Comparison of ENCODE assay signal across 7 cellular contexts in the genomic region with DNA sequence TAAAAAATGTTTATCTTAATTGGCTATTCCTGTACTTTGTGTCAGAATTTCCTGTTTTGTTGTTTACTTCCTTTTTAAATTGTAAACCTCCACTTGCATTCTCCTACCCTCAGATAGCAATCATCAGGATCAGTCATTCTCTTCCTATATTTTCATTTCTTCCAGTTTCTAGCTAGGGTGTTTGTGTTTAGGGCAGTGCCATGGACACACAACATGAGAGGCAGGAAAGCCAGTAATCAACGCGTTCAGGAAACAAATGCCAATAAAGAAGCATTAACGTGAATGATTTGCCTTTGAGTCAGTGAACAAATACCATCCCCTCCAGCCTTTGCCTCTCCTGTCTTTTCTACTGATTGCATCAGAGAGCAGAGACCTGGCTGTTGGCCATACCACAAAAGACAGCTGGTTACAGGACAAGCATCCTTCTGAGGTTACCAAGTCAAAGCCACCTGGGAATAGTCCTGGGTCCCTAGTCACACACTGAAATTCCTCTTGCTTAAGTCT. TPM values are rescaled to one million over a fixed set of nuclear protein-coding genes. Genes with fewer than 3 reads are reported as not detected.
DNase-seq lines count a peak whose midpoint lies in the region; TF ChIP-seq lines count a peak whose summit lies in the region.

No MANE protein-coding gene starts in this region.

- no peak for TF ChIP-seq POLR2A in tibial nerve (IDR thresholded peaks at IDR 0.05)

- H3K4me3 ChIP-seq in fibroblast of villous mesenchyme (ENCODE audit: low read depth, low read length), result no peak overlapping the region
- H3K4me3 ChIP-seq in tibial nerve, result no peak overlapping the region

- H3K36me3 ChIP-seq in tibial nerve, result no peaks in the 10 kb centered on the region

- TF ChIP-seq CTCF in fibroblast of villous mesenchyme (IDR thresholded peaks at IDR 0.05; ENCODE audit: insufficient read depth, low read depth, low read length) (no peak), tibial nerve (IDR thresholded peaks at IDR 0.05) (no peak)

- DNase-seq in HPDE6-E6E7 (ENCODE audit: extremely low spot score) (peak; percentile 94), RPMI7951 (ENCODE audit: low read depth) (peak; percentile 100), fibroblast of villous mesenchyme (ENCODE audit: low read depth) (peak; percentile 98), tibial nerve (ENCODE audit: low spot score in 2 of 2) (peak; percentile 72 to 87), NCI-H524 treated with DMSO at 0.1 percent for 48 hours (lab: John Stamatoyannopoulos, UW) (no peak), amygdala (lab: John Stamatoyannopoulos, UW) (no peak), NK-92 (lab: John Stamatoyannopoulos, UW; ENCODE audit: unreplicated experiment) (no peak)

- H3K4me1 ChIP-seq in tibial nerve, result peaks cover 0 to 28% (median 6%) of the 10 kb centered on the region in 4 donors

- WGBS in tibial nerve, 2 donors, result 36 to 44% methylated on average over 3 of the region's 3 CpGs

- H3K27me3 ChIP-seq in tibial nerve, result no peaks in the 10 kb centered on the region

- no peaks in the 10 kb centered on the region for H3K9me3 ChIP-seq in tibial nerve

- TF ChIP-seq EP300 in tibial nerve (IDR thresholded peaks at IDR 0.05), result peak in 1 of 2 donors; percentile 76

- H3K27ac ChIP-seq in tibial nerve, result peak overlapping the region in 2 of 4 donors; percentile 32 to 44

RNA-seq across cellular contexts. Expression of a gene that starts 56.7 kb away (rescaled TPM):
- total RNA-seq in RPMI7951 (2014; rRNA removed; shearing (Covaris generic)), result 124 and 149 TPM in 2 replicates
- 343 and 346 TPM in 2 replicates for total RNA-seq in fibroblast of villous mesenchyme
- total RNA-seq in tibial nerve, result 10 to 100 TPM; 53.7 to 99.2 (median 71.6) TPM

Comparison
In these comparisons a context has a peak if more than half of its experiments do, and no peak if none do; other contexts are left out.
1. DNase-seq: peak in HPDE6-E6E7 (single experiment), RPMI7951 (single experiment), fibroblast of villous mesenchyme (single experiment) and tibial nerve (2 of 2); none in NCI-H524 treated with DMSO at 0.1 percent for 48 hours (single experiment), amygdala (0 of 56) and NK-92 (single experiment).